ENCODE assay signal across 8 cellular contexts in genomic region chr10:91923371-91924211, GRCh38. TPM values are rescaled to one million over a fixed set of nuclear protein-coding genes. Genes with fewer than 3 reads are reported as not detected.
A peak's percentile ranks its signal among the peaks of the same experiment; 100 is the strongest.
DNase-seq lines count a peak whose midpoint lies in the region; ATAC-seq lines count a peak whose summit lies in the region.

TSS of gene BTAF1 (plus strand) at chr10:91923770. CDS start at chr10:91924077, 307 bp downstream.

- peak; percentile 100 for ATAC-seq in GM19025 (IDR thresholded peaks at IDR 0.05; ENCODE audit: low read depth, unreplicated experiment)
- peak; percentile 97 for ATAC-seq in HG03342 (IDR thresholded peaks at IDR 0.05; ENCODE audit: unreplicated experiment)

- peak within 1 kb of the TSS; percentile 98 for H3K27ac ChIP-seq in cingulate gyrus (ENCODE audit: low read depth, low read length)

- DNase-seq in AG20443 (ENCODE audit: low spot score) (peak; percentile 95), NCI-H460 (ENCODE audit: extremely low read depth, low read depth) (peak; percentile 88), kidney tubule cell (ENCODE audit: low spot score) (peak; percentile 94)
- peak; percentile 90 for DNase-seq in activated CD4-positive, alpha-beta T cell treated with anti-CD3 and anti-CD28 coated beads for 4 hours
- peak; percentile 84 to 85 for DNase-seq in stimulated activated CD4-positive, alpha-beta T cell treated with anti-CD3 and anti-CD28 coated beads, Interleukin-1b, Interleukin-23, amount 100 ng/mL, for 4 hours (ENCODE audit: low read depth in 2 of 2)

RNA-seq across cellular contexts. Expression of gene BTAF1, which starts in this region (rescaled TPM):
- total RNA-seq in NCI-H460 (2014; rRNA removed; shearing (Covaris generic)) = 43.2 and 52.8 TPM in 2 replicates
- polyA plus RNA-seq in NCI-H460 (2014; cell fraction: nucleus; rRNA removed) = 113 and 143 TPM in 2 replicates

Comparison
In these comparisons a context has a peak if more than half of its experiments do, and no peak if none do; other contexts are left out.
1. Peak in every context shown above with its lines: DNase-seq, ATAC-seq and H3K27ac ChIP-seq.